Comparison of ENCODE assay signal across 2 cellular contexts in the genomic region with DNA sequence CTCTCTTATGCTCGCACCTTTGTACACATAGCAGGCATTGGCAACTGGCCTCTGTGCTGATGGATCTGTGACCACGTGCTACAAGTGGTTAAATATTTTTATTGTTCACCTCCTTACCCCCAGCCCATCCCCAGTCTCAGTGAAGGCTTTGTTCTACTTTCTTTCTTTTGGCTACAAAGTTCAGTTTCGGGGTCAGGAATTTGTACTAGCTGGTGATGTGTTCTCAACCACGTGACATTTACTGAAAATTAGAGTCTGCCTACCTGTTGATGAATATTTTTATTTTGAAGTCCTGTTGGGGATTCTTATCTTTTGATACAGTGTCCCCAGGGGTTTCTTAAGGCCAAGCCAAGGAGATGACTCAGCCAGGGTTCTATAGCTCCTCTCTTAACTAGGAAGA.
TF ChIP-seq lines count a peak whose summit lies in the region.

No MANE protein-coding gene starts in this region.

TF ChIP-seq in GM12878, 131 proteins besides CTCF, POLR2A, EP300 and RAD21:
- TF ChIP-seq, protein P1, sequence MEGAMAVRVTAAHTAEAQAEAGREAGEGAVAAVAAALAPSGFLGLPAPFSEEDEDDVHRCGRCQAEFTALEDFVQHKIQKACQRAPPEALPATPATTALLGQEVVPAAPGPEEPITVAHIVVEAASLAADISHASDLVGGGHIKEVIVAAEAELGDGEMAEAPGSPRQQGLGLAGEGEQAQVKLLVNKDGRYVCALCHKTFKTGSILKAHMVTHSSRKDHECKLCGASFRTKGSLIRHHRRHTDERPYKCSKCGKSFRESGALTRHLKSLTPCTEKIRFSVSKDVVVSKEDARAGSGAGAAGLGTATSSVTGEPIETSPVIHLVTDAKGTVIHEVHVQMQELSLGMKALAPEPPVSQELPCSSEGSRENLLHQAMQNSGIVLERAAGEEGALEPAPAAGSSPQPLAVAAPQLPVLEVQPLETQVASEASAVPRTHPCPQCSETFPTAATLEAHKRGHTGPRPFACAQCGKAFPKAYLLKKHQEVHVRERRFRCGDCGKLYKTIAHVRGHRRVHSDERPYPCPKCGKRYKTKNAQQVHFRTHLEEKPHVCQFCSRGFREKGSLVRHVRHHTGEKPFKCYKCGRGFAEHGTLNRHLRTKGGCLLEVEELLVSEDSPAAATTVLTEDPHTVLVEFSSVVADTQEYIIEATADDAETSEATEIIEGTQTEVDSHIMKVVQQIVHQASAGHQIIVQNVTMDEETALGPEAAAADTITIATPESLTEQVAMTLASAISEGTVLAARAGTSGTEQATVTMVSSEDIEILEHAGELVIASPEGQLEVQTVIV (IDR thresholded peaks at IDR 0.05; ENCODE audit: borderline replicate concordance, partially characterized antibody) = no peak
- TF ChIP-seq NR2F1 (conservative IDR thresholded peaks at IDR 0.05) = 0 out of 2 replicates have a peak, but pooled peaks have one; percentile 21
- TF ChIP-seq RAD51 (IDR thresholded peaks at IDR 0.05) = peak; percentile 53; the same call in 1 of the 2 replicates

TF ChIP-seq in HepG2, 621 proteins besides CTCF, POLR2A, EP300 and RAD21 (continues in another document):
- TF ChIP-seq NCOA5 (CRISPR knock-in tag; IDR thresholded peaks at IDR 0.05) = no peak
- TF ChIP-seq, protein P2, sequence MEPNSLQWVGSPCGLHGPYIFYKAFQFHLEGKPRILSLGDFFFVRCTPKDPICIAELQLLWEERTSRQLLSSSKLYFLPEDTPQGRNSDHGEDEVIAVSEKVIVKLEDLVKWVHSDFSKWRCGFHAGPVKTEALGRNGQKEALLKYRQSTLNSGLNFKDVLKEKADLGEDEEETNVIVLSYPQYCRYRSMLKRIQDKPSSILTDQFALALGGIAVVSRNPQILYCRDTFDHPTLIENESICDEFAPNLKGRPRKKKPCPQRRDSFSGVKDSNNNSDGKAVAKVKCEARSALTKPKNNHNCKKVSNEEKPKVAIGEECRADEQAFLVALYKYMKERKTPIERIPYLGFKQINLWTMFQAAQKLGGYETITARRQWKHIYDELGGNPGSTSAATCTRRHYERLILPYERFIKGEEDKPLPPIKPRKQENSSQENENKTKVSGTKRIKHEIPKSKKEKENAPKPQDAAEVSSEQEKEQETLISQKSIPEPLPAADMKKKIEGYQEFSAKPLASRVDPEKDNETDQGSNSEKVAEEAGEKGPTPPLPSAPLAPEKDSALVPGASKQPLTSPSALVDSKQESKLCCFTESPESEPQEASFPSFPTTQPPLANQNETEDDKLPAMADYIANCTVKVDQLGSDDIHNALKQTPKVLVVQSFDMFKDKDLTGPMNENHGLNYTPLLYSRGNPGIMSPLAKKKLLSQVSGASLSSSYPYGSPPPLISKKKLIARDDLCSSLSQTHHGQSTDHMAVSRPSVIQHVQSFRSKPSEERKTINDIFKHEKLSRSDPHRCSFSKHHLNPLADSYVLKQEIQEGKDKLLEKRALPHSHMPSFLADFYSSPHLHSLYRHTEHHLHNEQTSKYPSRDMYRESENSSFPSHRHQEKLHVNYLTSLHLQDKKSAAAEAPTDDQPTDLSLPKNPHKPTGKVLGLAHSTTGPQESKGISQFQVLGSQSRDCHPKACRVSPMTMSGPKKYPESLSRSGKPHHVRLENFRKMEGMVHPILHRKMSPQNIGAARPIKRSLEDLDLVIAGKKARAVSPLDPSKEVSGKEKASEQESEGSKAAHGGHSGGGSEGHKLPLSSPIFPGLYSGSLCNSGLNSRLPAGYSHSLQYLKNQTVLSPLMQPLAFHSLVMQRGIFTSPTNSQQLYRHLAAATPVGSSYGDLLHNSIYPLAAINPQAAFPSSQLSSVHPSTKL (CRISPR knock-in tag; IDR thresholded peaks at IDR 0.05) = peak; percentile 23; the same call in 1 of the 2 replicates
- peak; percentile 64; the same call in 1 of the 2 replicates for TF ChIP-seq RAD51 (IDR thresholded peaks at IDR 0.05; ENCODE audit: borderline replicate concordance)
- TF ChIP-seq SOX5 (CRISPR knock-in tag; IDR thresholded peaks at IDR 0.05; ENCODE audit: borderline replicate concordance) = peak; percentile 86
- TF ChIP-seq FOXJ3 (CRISPR knock-in tag; IDR thresholded peaks at IDR 0.05; ENCODE audit: borderline replicate concordance) = 0 out of 2 replicates have a peak, but pooled peaks have one; percentile 43
- TF ChIP-seq ADNP (CRISPR knock-in tag; IDR thresholded peaks at IDR 0.05) = no peak
- TF ChIP-seq KLF15 (CRISPR knock-in tag; IDR thresholded peaks at IDR 0.05; ENCODE audit: borderline replicate concordance) = no peak
- peak; percentile 30; the same call in 1 of the 2 replicates for TF ChIP-seq EHMT2 (IDR thresholded peaks at IDR 0.05; ENCODE audit: borderline replicate concordance, low read depth, low read length)
- TF ChIP-seq, protein P3, sequence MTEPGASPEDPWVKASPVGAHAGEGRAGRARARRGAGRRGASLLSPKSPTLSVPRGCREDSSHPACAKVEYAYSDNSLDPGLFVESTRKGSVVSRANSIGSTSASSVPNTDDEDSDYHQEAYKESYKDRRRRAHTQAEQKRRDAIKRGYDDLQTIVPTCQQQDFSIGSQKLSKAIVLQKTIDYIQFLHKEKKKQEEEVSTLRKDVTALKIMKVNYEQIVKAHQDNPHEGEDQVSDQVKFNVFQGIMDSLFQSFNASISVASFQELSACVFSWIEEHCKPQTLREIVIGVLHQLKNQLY (CRISPR knock-in tag; IDR thresholded peaks at IDR 0.05) = peak; percentile 51; the same call in 1 of the 2 replicates
- TF ChIP-seq HNF4A (CRISPR knock-in tag; IDR thresholded peaks at IDR 0.05) = peak; percentile 41; the same call in 1 of the 2 replicates
- TF ChIP-seq, protein P4, sequence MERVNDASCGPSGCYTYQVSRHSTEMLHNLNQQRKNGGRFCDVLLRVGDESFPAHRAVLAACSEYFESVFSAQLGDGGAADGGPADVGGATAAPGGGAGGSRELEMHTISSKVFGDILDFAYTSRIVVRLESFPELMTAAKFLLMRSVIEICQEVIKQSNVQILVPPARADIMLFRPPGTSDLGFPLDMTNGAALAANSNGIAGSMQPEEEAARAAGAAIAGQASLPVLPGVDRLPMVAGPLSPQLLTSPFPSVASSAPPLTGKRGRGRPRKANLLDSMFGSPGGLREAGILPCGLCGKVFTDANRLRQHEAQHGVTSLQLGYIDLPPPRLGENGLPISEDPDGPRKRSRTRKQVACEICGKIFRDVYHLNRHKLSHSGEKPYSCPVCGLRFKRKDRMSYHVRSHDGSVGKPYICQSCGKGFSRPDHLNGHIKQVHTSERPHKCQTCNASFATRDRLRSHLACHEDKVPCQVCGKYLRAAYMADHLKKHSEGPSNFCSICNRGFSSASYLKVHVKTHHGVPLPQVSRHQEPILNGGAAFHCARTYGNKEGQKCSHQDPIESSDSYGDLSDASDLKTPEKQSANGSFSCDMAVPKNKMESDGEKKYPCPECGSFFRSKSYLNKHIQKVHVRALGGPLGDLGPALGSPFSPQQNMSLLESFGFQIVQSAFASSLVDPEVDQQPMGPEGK (CRISPR knock-in tag; IDR thresholded peaks at IDR 0.05) = 0 out of 2 replicates have a peak, but pooled peaks have one; percentile 34
- TF ChIP-seq ZBTB1 (CRISPR knock-in tag; IDR thresholded peaks at IDR 0.05; ENCODE audit: borderline replicate concordance) = no peak
- TF ChIP-seq FOXA3 (CRISPR knock-in tag; IDR thresholded peaks at IDR 0.05) = peak; percentile 25; the same call in 1 of the 2 replicates
- TF ChIP-seq NCOR1 (IDR thresholded peaks at IDR 0.05; ENCODE audit: borderline replicate concordance, low read length) = peak; percentile 57; the same call in 1 of the 2 replicates
- TF ChIP-seq RXRA (CRISPR knock-in tag; IDR thresholded peaks at IDR 0.05) = no peak
- TF ChIP-seq SALL1 (CRISPR knock-in tag; IDR thresholded peaks at IDR 0.05) = peak; percentile 14; the same call in 1 of the 2 replicates
- TF ChIP-seq, protein P5, sequence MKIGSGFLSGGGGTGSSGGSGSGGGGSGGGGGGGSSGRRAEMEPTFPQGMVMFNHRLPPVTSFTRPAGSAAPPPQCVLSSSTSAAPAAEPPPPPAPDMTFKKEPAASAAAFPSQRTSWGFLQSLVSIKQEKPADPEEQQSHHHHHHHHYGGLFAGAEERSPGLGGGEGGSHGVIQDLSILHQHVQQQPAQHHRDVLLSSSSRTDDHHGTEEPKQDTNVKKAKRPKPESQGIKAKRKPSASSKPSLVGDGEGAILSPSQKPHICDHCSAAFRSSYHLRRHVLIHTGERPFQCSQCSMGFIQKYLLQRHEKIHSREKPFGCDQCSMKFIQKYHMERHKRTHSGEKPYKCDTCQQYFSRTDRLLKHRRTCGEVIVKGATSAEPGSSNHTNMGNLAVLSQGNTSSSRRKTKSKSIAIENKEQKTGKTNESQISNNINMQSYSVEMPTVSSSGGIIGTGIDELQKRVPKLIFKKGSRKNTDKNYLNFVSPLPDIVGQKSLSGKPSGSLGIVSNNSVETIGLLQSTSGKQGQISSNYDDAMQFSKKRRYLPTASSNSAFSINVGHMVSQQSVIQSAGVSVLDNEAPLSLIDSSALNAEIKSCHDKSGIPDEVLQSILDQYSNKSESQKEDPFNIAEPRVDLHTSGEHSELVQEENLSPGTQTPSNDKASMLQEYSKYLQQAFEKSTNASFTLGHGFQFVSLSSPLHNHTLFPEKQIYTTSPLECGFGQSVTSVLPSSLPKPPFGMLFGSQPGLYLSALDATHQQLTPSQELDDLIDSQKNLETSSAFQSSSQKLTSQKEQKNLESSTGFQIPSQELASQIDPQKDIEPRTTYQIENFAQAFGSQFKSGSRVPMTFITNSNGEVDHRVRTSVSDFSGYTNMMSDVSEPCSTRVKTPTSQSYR (CRISPR knock-in tag; IDR thresholded peaks at IDR 0.05; ENCODE audit: borderline replicate concordance) = 0 out of 2 replicates have a peak, but pooled peaks have one; percentile 11
- TF ChIP-seq, protein P6, sequence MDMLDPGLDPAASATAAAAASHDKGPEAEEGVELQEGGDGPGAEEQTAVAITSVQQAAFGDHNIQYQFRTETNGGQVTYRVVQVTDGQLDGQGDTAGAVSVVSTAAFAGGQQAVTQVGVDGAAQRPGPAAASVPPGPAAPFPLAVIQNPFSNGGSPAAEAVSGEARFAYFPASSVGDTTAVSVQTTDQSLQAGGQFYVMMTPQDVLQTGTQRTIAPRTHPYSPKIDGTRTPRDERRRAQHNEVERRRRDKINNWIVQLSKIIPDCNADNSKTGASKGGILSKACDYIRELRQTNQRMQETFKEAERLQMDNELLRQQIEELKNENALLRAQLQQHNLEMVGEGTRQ (IDR thresholded peaks at IDR 0.05; ENCODE audit: low read depth, low read length) = 0 out of 2 replicates have a peak, but pooled peaks have one; percentile 29
- TF ChIP-seq, protein P6 (CRISPR knock-in tag; IDR thresholded peaks at IDR 0.05; ENCODE audit: borderline replicate concordance) = no peak; the same call in 1 of the 2 replicates
- TF ChIP-seq RARA (CRISPR knock-in tag; IDR thresholded peaks at IDR 0.05) = peak; percentile 38
- TF ChIP-seq ZNF652 (CRISPR knock-in tag; IDR thresholded peaks at IDR 0.05; ENCODE audit: borderline replicate concordance, low read depth) = peak; percentile 81
- TF ChIP-seq, protein P7, sequence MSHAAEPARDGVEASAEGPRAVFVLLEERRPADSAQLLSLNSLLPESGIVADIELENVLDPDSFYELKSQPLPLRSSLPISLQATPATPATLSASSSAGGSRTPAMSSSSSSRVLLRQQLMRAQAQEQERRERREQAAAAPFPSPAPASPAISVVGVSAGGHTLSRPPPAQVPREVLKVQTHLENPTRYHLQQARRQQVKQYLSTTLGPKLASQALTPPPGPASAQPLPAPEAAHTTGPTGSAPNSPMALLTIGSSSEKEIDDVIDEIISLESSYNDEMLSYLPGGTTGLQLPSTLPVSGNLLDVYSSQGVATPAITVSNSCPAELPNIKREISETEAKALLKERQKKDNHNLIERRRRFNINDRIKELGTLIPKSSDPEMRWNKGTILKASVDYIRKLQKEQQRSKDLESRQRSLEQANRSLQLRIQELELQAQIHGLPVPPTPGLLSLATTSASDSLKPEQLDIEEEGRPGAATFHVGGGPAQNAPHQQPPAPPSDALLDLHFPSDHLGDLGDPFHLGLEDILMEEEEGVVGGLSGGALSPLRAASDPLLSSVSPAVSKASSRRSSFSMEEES (CRISPR knock-in tag; IDR thresholded peaks at IDR 0.05) = peak; percentile 38; the same call in 1 of the 2 replicates
- no peak for TF ChIP-seq SOX6 (IDR thresholded peaks at IDR 0.05)
- peak; percentile 92 for TF ChIP-seq SOX6 (CRISPR knock-in tag; IDR thresholded peaks at IDR 0.05)
- TF ChIP-seq, protein P8, sequence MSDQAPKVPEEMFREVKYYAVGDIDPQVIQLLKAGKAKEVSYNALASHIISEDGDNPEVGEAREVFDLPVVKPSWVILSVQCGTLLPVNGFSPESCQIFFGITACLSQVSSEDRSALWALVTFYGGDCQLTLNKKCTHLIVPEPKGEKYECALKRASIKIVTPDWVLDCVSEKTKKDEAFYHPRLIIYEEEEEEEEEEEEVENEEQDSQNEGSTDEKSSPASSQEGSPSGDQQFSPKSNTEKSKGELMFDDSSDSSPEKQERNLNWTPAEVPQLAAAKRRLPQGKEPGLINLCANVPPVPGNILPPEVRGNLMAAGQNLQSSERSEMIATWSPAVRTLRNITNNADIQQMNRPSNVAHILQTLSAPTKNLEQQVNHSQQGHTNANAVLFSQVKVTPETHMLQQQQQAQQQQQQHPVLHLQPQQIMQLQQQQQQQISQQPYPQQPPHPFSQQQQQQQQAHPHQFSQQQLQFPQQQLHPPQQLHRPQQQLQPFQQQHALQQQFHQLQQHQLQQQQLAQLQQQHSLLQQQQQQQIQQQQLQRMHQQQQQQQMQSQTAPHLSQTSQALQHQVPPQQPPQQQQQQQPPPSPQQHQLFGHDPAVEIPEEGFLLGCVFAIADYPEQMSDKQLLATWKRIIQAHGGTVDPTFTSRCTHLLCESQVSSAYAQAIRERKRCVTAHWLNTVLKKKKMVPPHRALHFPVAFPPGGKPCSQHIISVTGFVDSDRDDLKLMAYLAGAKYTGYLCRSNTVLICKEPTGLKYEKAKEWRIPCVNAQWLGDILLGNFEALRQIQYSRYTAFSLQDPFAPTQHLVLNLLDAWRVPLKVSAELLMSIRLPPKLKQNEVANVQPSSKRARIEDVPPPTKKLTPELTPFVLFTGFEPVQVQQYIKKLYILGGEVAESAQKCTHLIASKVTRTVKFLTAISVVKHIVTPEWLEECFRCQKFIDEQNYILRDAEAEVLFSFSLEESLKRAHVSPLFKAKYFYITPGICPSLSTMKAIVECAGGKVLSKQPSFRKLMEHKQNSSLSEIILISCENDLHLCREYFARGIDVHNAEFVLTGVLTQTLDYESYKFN (CRISPR knock-in tag; conservative IDR thresholded peaks at IDR 0.05) = peak; percentile 37
- 0 out of 2 replicates have a peak, but pooled peaks have one; percentile 18 for TF ChIP-seq HDAC2 (CRISPR knock-in tag; IDR thresholded peaks at IDR 0.05)
- no peak for TF ChIP-seq STAT5B (CRISPR knock-in tag; IDR thresholded peaks at IDR 0.05)
- TF ChIP-seq LCORL (IDR thresholded peaks at IDR 0.05) = peak; percentile 48; the same call in 1 of the 2 replicates
- TF ChIP-seq LCORL (CRISPR knock-in tag; IDR thresholded peaks at IDR 0.05) = no peak
- TF ChIP-seq SOX13 (IDR thresholded peaks at IDR 0.05) = peak; percentile 66
- TF ChIP-seq SOX13 (CRISPR knock-in tag; conservative IDR thresholded peaks at IDR 0.05 in 1 of 2, IDR thresholded peaks at IDR 0.05 in 1 of 2) = peak in 1 of 2 experiments; percentile 92; a peak in 2 of 4 replicates
